Comparison of ENCODE assay signal across 8 cellular contexts in the genomic region with DNA sequence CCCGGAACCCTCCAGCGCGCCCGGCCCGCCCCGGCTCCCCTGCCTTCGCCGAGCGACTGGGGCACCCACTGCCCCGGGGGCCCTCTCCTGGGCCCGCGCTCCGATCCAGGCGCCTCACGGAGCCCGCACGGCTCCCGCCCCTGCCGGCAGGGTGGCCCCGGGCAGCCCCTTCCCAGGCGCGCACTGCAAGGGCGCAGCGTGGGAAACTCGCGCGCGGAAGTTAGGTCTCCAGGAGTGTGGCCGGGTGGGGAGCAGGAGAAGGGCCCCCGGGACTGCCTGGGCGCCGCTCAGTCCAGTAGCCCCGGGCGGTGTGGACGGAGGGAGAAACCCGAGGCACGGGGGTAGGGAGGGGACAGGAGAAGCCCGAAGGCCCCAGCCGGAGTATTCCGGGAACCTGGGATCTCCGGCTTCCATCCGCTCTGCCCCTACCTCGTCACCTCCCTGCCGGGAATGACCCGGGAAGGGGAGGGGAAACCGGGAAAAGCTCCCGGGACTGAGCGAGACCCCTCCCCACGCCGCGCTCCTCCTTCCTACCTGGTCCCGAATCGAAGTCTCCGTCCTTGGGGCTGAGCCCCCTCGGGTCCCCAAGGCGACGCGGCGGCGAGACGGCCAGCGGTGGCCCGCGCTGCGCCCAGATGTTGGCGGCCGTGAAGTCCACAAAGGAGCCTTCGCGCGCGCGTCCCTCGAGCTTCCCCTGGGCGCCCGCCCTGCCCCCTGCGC. TPM values are rescaled to one million over a fixed set of nuclear protein-coding genes. Genes with fewer than 3 reads are reported as not detected.
A peak's percentile ranks its signal among the peaks of the same experiment; 100 is the strongest.
DNase-seq lines count a peak whose midpoint lies in the region; ATAC-seq and TF ChIP-seq lines count a peak whose summit lies in the region.

No MANE protein-coding gene starts in this region.

- TF ChIP-seq CTCF in Peyer's patch (IDR thresholded peaks at IDR 0.05) = no peak
- no peak for TF ChIP-seq CTCF in tibial artery (IDR thresholded peaks at IDR 0.05)

- peak overlapping the region; percentile 82 for H3K27ac Mint-ChIP-seq in activated CD4-positive, alpha-beta T cell treated with anti-CD3 and anti-CD28 coated beads, Interleukin-2, amount 10 ng/mL, durations not matched to agents 24 days and 14 days
- peak overlapping the region; percentile 94 for H3K27ac Mint-ChIP-seq in dendritic cell treated with granulocyte-macrophage colony-stimulating factor and Interleukin-4, amounts not matched to agents 40 ng/mL and 50 ng/mL, for 4 days
- H3K27ac Mint-ChIP-seq in memory B cell = peak overlapping the region; percentile 91

- no peaks in the 10 kb centered on the region for H3K27me3 ChIP-seq in Peyer's patch
- no peaks in the 10 kb centered on the region for H3K27me3 ChIP-seq in tibial artery

- H3K36me3 ChIP-seq in Peyer's patch = peaks cover 0 to 5% (median 0%) of the 10 kb centered on the region in 3 donors
- peaks cover 0 to 17% (median 16%) of the 10 kb centered on the region in 3 donors for H3K36me3 ChIP-seq in tibial artery

- H3K4me3 Mint-ChIP-seq in activated CD4-positive, alpha-beta T cell treated with anti-CD3 and anti-CD28 coated beads, Interleukin-2, amount 10 ng/mL, durations not matched to agents 24 days and 14 days = peak overlapping the region; percentile 92
- peak overlapping the region; percentile 87 for H3K4me3 Mint-ChIP-seq in dendritic cell treated with granulocyte-macrophage colony-stimulating factor and Interleukin-4, amounts not matched to agents 40 ng/mL and 50 ng/mL, for 4 days
- H3K4me3 Mint-ChIP-seq in memory B cell = peak overlapping the region; percentile 75

- peaks cover 39% of the 10 kb centered on the region for H3K4me1 Mint-ChIP-seq in activated CD4-positive, alpha-beta T cell treated with anti-CD3 and anti-CD28 coated beads, Interleukin-2, amount 10 ng/mL, durations not matched to agents 24 days and 14 days
- peaks cover 55% of the 10 kb centered on the region for H3K4me1 Mint-ChIP-seq in dendritic cell treated with granulocyte-macrophage colony-stimulating factor and Interleukin-4, amounts not matched to agents 40 ng/mL and 50 ng/mL, for 4 days (ENCODE audit: low read depth)
- H3K4me1 Mint-ChIP-seq in memory B cell = peaks cover 29% of the 10 kb centered on the region

- TF ChIP-seq POLR2A in Peyer's patch (IDR thresholded peaks at IDR 0.05) = no peak

- no peaks in the 10 kb centered on the region for H3K9me3 ChIP-seq in Peyer's patch
- no peaks in the 10 kb centered on the region for H3K9me3 ChIP-seq in tibial artery

- peak overlapping the region; percentile 71 to 81 (median 78) for H3K4me3 ChIP-seq in Peyer's patch
- H3K4me3 ChIP-seq in tibial artery = peak overlapping the region; percentile 63 to 74

- no peaks in the 10 kb centered on the region for H3K9me3 Mint-ChIP-seq in activated CD4-positive, alpha-beta T cell treated with anti-CD3 and anti-CD28 coated beads, Interleukin-2, amount 10 ng/mL, durations not matched to agents 24 days and 14 days
- H3K9me3 Mint-ChIP-seq in dendritic cell treated with granulocyte-macrophage colony-stimulating factor and Interleukin-4, amounts not matched to agents 40 ng/mL and 50 ng/mL, for 4 days = no peaks in the 10 kb centered on the region
- no peaks in the 10 kb centered on the region for H3K9me3 Mint-ChIP-seq in memory B cell

- peaks cover 41% of the 10 kb centered on the region for H3K36me3 Mint-ChIP-seq in activated CD4-positive, alpha-beta T cell treated with anti-CD3 and anti-CD28 coated beads, Interleukin-2, amount 10 ng/mL, durations not matched to agents 24 days and 14 days (ENCODE audit: low read depth)
- H3K36me3 Mint-ChIP-seq in dendritic cell treated with granulocyte-macrophage colony-stimulating factor and Interleukin-4, amounts not matched to agents 40 ng/mL and 50 ng/mL, for 4 days (ENCODE audit: low read depth) = peaks cover 46% of the 10 kb centered on the region
- no peaks in the 10 kb centered on the region for H3K36me3 Mint-ChIP-seq in memory B cell

- H3K27me3 Mint-ChIP-seq in activated CD4-positive, alpha-beta T cell treated with anti-CD3 and anti-CD28 coated beads, Interleukin-2, amount 10 ng/mL, durations not matched to agents 24 days and 14 days = no peaks in the 10 kb centered on the region
- H3K27me3 Mint-ChIP-seq in dendritic cell treated with granulocyte-macrophage colony-stimulating factor and Interleukin-4, amounts not matched to agents 40 ng/mL and 50 ng/mL, for 4 days = peaks cover 14% of the 10 kb centered on the region
- peaks cover 5% of the 10 kb centered on the region for H3K27me3 Mint-ChIP-seq in memory B cell

- no peak for DNase-seq in activated CD4-positive, alpha-beta T cell treated with anti-CD3 and anti-CD28 coated beads, Interleukin-2, amount 10 ng/mL, durations not matched to agents 24 days and 14 days
- no peak for DNase-seq in activated CD4-positive, alpha-beta T cell treated with anti-CD3 and anti-CD28 coated beads, Interleukin-2, amount 50 U/mL, for 1 hour
- DNase-seq in Peyer's patch (peak in 1 of 3 donors; percentile 61), memory B cell (ENCODE audit: low spot score in 2 of 2) (no peak), tibial artery (peak in 1 of 2 donors; percentile 75)

- peaks cover 0 to 36% (median 22%) of the 10 kb centered on the region in 4 donors for H3K4me1 ChIP-seq in Peyer's patch
- peaks cover 0 to 51% (median 43%) of the 10 kb centered on the region in 4 donors for H3K4me1 ChIP-seq in tibial artery

- intact Hi-C loops in activated CD4-positive, alpha-beta T cell treated with anti-CD3 and anti-CD28 coated beads, Interleukin-2, amount 10 ng/mL, durations not matched to agents 24 days and 14 days (cut with micrococcal nuclease) = loop anchor here (5.0 kb wide), 3 partner anchors 232 to 897 kb away; a partner anchor contains a TSS
- intact Hi-C loops in dendritic cell treated with granulocyte-macrophage colony-stimulating factor and Interleukin-4, amounts not matched to agents 40 ng/mL and 50 ng/mL, for 4 days (cut with micrococcal nuclease) = no loop called here
- intact Hi-C loops in tibial artery (cut with DNase I; ENCODE audit: low total_unique reads) = no loop called here

- H3K27ac ChIP-seq in Peyer's patch = peak overlapping the region; percentile 89 to 94 (median 90)
- H3K27ac ChIP-seq in tibial artery = peak overlapping the region; percentile 89 to 90

- ATAC-seq in memory B cell (ENCODE audit: low read depth) = no peak
- ATAC-seq in GM21619 (IDR thresholded peaks at IDR 0.05; ENCODE audit: unreplicated experiment) = no peak
- no peak for ATAC-seq in HG03432 (IDR thresholded peaks at IDR 0.05; ENCODE audit: unreplicated experiment)

RNA-seq across cellular contexts. Expression of a gene that starts 0.5 kb away (rescaled TPM):
- total RNA-seq in activated CD4-positive, alpha-beta T cell treated with anti-CD3 and anti-CD28 coated beads, Interleukin-2, amount 10 ng/mL, durations not matched to agents 24 days and 14 days = 78.3 and 81.5 TPM in 2 replicates
- total RNA-seq in Peyer's patch = 100 to 1,000 TPM in 1 of 4 donors, 10 to 100 TPM in 2, 1 to 10 TPM in 1; 3.2 to 125 (median 20.8) TPM

RNA-seq across cellular contexts. Expression of a gene that starts 19.1 kb away (rescaled TPM):
- total RNA-seq in activated CD4-positive, alpha-beta T cell treated with anti-CD3 and anti-CD28 coated beads, Interleukin-2, amount 10 ng/mL, durations not matched to agents 24 days and 14 days = 65.6 and 67.8 TPM in 2 replicates
- 100 to 1,000 TPM in 3 of 4 donors, 10 to 100 TPM in 1; 32.4 to 149 (median 116) TPM for total RNA-seq in Peyer's patch
